In genomic region chr3:114933407-114933806, GRCh38 we compare ENCODE assay signal across 23 cellular contexts.
"Had no signal": no experiment of that assay in that cellular context is flagged by ENCODE, and none has a peak within 500 bp of the region (broad histone marks: within the 10 kb centered on the region; RNA-seq: fewer than 3 reads in every experiment).

No MANE protein-coding gene starts in this region.

- H3K27ac Mint-ChIP-seq: mesothelial cell of epicardium; stimulated activated naive B cell treated with anti-CD40 and anti-IgM and Interleukin-4, amounts not matched to agents 10 μg/mL and 1 μg/mL and 100 μg/mL, for 72 hours; stimulated activated naive CD8-positive, alpha-beta T cell treated with anti-CD3 and anti-CD28 coated beads, Interleukin-15, Interleukin-2, amounts not matched to agents 100 ng/mL and 50 ng/mL, for 24 hours had no signal

- H3K27me3 ChIP-seq: right atrium auricular region, tibial nerve, upper lobe of left lung had no signal

- H3K4me1 Mint-ChIP-seq: mesothelial cell of epicardium, nephron progenitor cell had no signal

- ATAC-seq: left lobe of liver; mucosa of descending colon; sciatic nerve; stimulated activated naive B cell treated with anti-CD40 and anti-IgM and Interleukin-4, amounts not matched to agents 10 μg/mL and 1 μg/mL and 100 μg/mL, for 72 hours had no signal

- H3K4me3 ChIP-seq: coronary artery, lung, mucosa of descending colon, prostate gland, right atrium auricular region, smooth muscle cell, thoracic aorta, tibial nerve, upper lobe of left lung had no signal

- H3K27me3 Mint-ChIP-seq: naive B cell; stimulated activated naive B cell treated with anti-CD40 and anti-IgM and Interleukin-4, amounts not matched to agents 10 μg/mL and 1 μg/mL and 100 μg/mL, for 72 hours; stimulated activated naive CD8-positive, alpha-beta T cell treated with anti-CD3 and anti-CD28 coated beads, Interleukin-15, Interleukin-2, amounts not matched to agents 100 ng/mL and 50 ng/mL, for 24 hours had no signal

- H3K36me3 ChIP-seq: prostate gland, right atrium auricular region, thoracic aorta, upper lobe of left lung had no signal

- H3K9me3 ChIP-seq: mucosa of descending colon, prostate gland, right atrium auricular region, thoracic aorta, tibial nerve, upper lobe of left lung had no signal

- H3K4me3 Mint-ChIP-seq: mesothelial cell of epicardium; naive B cell; nephron progenitor cell; stimulated activated naive B cell treated with anti-CD40 and anti-IgM and Interleukin-4, amounts not matched to agents 10 μg/mL and 1 μg/mL and 100 μg/mL, for 72 hours; stimulated activated naive CD8-positive, alpha-beta T cell treated with anti-CD3 and anti-CD28 coated beads, Interleukin-15, Interleukin-2, amounts not matched to agents 100 ng/mL and 50 ng/mL, for 24 hours had no signal

- H3K4me1 ChIP-seq: prostate gland, upper lobe of left lung had no signal

- H3K4me2 ChIP-seq: smooth muscle cell had no signal

- H3K9me3 Mint-ChIP-seq: nephron progenitor cell had no signal

- DNase-seq: dermis blood vessel endothelial cell; effector memory CD4-positive, alpha-beta T cell; hypothalamus; mesenchymal stem cell; mucosa of descending colon; naive B cell; nephron progenitor cell; nucleus accumbens; stimulated activated CD4-positive, alpha-beta T cell treated with anti-CD3 and anti-CD28 coated beads, Interleukin-2, amount 100 ng/mL, for 24 hours; stimulated activated CD4-positive, alpha-beta T cell treated with anti-CD3 and anti-CD28 coated beads, Interleukin-4, amount 100 ng/mL, for 4 hours; stimulated activated naive B cell treated with anti-CD40 and anti-IgM and Interleukin-4, amounts not matched to agents 10 μg/mL and 1 μg/mL and 100 μg/mL, for 72 hours; upper lobe of left lung had no signal

- H3K27ac ChIP-seq: coronary artery, prostate gland, right atrium auricular region, thoracic aorta, tibial nerve, upper lobe of left lung had no signal
